ENCODE assay signal across 21 cellular contexts in genomic region chr18:30743033-30743432, GRCh38.
DNase-seq lines count a peak whose midpoint lies in the region; ATAC-seq, FAIRE-seq and TF ChIP-seq lines count a peak whose summit lies in the region.
"Had no signal": no experiment of that assay in that cellular context is flagged by ENCODE, and none has a peak within 500 bp of the region (broad histone marks: within the 10 kb centered on the region; RNA-seq: fewer than 3 reads in every experiment).

No MANE protein-coding gene starts in this region.

- H3K4me3 ChIP-seq in HEK293 (ENCODE audit: low read depth, low read length) (no peak overlapping the region), K562 (no peak overlapping the region)
- H3K4me3 ChIP-seq: BLaER1 treated with 17β-estradiol and CSF1 and Interleukin-3, amounts not matched to agents 10 nM and 100 nM had no signal

- FAIRE-seq in K562 (lab: Jason Lieb, UNC) = no peak
- FAIRE-seq: GM12891, GM19239 had no signal

- no peak overlapping the region for H3K4me2 ChIP-seq in K562 (ENCODE audit: insufficient read depth, low read length)
- H3K4me2 ChIP-seq: BLaER1 treated with 17β-estradiol and CSF1 and Interleukin-3, amounts not matched to agents 10 nM and 100 nM had no signal

- H3K79me2 ChIP-seq in K562 (ENCODE audit: control insufficient read depth, insufficient read depth, low read length) = no peaks in the 10 kb centered on the region

- H3K9me1 ChIP-seq in K562 (ENCODE audit: control insufficient read depth, insufficient read depth, low read length) = no peaks in the 10 kb centered on the region

- no peak for ATAC-seq in K562
- ATAC-seq: CD8-positive, alpha-beta T cell had no signal

- CTCF ChIA-PET in HEK293 (lab: Yijun Ruan, JAX) = no interaction called here
- CTCF ChIA-PET in K562 (lab: Yijun Ruan, JAX; ENCODE audit: low intra/inter-chr PET ratio) = no interaction called here

- BruUV-seq in K562 (replicated peaks; lab: Mats Ljungman, UMichigan) = no TSS peak

- H3K9ac ChIP-seq in K562 (ENCODE audit: insufficient read depth in 1 of 2, low read depth in 2 of 2, low read length in 2 of 2) = no peak overlapping the region
- H3K9ac ChIP-seq: BLaER1 treated with 17β-estradiol and CSF1 and Interleukin-3, amounts not matched to agents 10 nM and 100 nM had no signal

- no peaks in the 10 kb centered on the region for H3K9me3 ChIP-seq in HEK293 (ENCODE audit: control insufficient read depth, insufficient read depth, low read depth, low read length)
- H3K9me3 ChIP-seq in K562 (replicated peaks; ENCODE audit: control insufficient read depth, insufficient read depth, low read depth, low read length) = no peaks in the 10 kb centered on the region
- H3K9me3 ChIP-seq: BLaER1 treated with 17β-estradiol and CSF1 and Interleukin-3, amounts not matched to agents 10 nM and 100 nM; Caco-2 had no signal

- POLR2A ChIA-PET in HEK293 (lab: Yijun Ruan, JAX) = no interaction called here
- POLR2A ChIA-PET in K562 (lab: Yijun Ruan, JAX) = no interaction called here

- H3K36me3 ChIP-seq in HEK293 (ENCODE audit: control insufficient read depth in 2 of 2, insufficient read depth in 1 of 2, low read length in 2 of 2) (no peaks in the 10 kb centered on the region), K562 (ENCODE audit: control insufficient read depth, insufficient read depth, low read length) (no peaks in the 10 kb centered on the region)
- H3K36me3 ChIP-seq: BLaER1 treated with 17β-estradiol and CSF1 and Interleukin-3, amounts not matched to agents 10 nM and 100 nM had no signal

- intact Hi-C loops in K562 (cut with micrococcal nuclease) = loop anchor here (5.0 kb wide), 1 partner anchor 41 kb away; no protein-coding TSS in a partner anchor

- no peak overlapping the region for H2AFZ ChIP-seq in K562 (ENCODE audit: low read depth, low read length)

- no peak for TF ChIP-seq RAD21 in K562 (CRISPR knock-in tag; conservative IDR thresholded peaks at IDR 0.05 in 1 of 2, IDR thresholded peaks at IDR 0.05 in 1 of 2)

- no peak overlapping the region for H3K27ac Mint-ChIP-seq in progenitor cell of endocrine pancreas
- H3K27ac Mint-ChIP-seq: B cell; CD4-positive, alpha-beta T cell; CD8-positive, alpha-beta T cell had no signal

- H3K27ac ChIP-seq in HEK293 (ENCODE audit: extremely low read depth, low read depth, low read length) (no peak overlapping the region), K562 (ENCODE audit: extremely low read depth, low read depth, low read length) (no peak overlapping the region)
- H3K27ac ChIP-seq: BLaER1 treated with 17β-estradiol and CSF1 and Interleukin-3, amounts not matched to agents 10 nM and 100 nM; C4-2B had no signal

- TF ChIP-seq CTCF in HEK293 (tag by site-specific recombination; IDR thresholded peaks at IDR 0.05) = no peak
- no peak for TF ChIP-seq CTCF in K562 (IDR thresholded peaks at IDR 0.05 in 2 of 3, conservative IDR thresholded peaks at IDR 0.05 in 1 of 3; ENCODE audit: insufficient read depth in 2 of 3, low read depth in 1 of 3, low read length in 3 of 3)
- TF ChIP-seq CTCF in progenitor cell of endocrine pancreas (IDR thresholded peaks at IDR 0.05; ENCODE audit: unreplicated experiment) = no peak

- H3K27me3 ChIP-seq in K562 (ENCODE audit: control insufficient read depth in 2 of 2, insufficient read depth in 2 of 2, low read length in 2 of 2) = no peaks in the 10 kb centered on the region
- H3K27me3 ChIP-seq: BLaER1 treated with 17β-estradiol and CSF1 and Interleukin-3, amounts not matched to agents 10 nM and 100 nM had no signal

- H3K4me1 ChIP-seq in HEK293 (ENCODE audit: control insufficient read depth, insufficient read depth, low read length) = no peaks in the 10 kb centered on the region
- H3K4me1 ChIP-seq in K562 (replicated peaks in 1 of 2; ENCODE audit: control insufficient read depth in 2 of 2, insufficient read depth in 2 of 2, low read length in 2 of 2) = no peaks in the 10 kb centered on the region
- H3K4me1 ChIP-seq: Caco-2 had no signal

- H3K9me3 Mint-ChIP-seq in progenitor cell of endocrine pancreas (ENCODE audit: low read depth) = peaks cover 9% of the 10 kb centered on the region

- DNase-seq in K562 (ENCODE audit: extremely low read depth in 1 of 4, low spot score in 3 of 4) (no peak), amniotic stem cell (lab: John Stamatoyannopoulos, UW) (no peak), DMS153 treated with DMSO at 0.1 percent for 48 hours (lab: John Stamatoyannopoulos, UW; ENCODE audit: unreplicated experiment) (no peak), progenitor cell of endocrine pancreas (ENCODE audit: low spot score, unreplicated experiment) (no peak)
- DNase-seq: 8988T; ACHN; AML-193; Caco-2; Calu3; CD4-positive, alpha-beta T cell; CD8-positive, alpha-beta T cell; DMS 273 treated with DMSO at 0.1 percent for 48 hours; DMS153; DMS79 treated with DMSO at 0.1 percent for 48 hours; GF-D8 had no signal

- H4K20me1 ChIP-seq in K562 (replicated peaks; ENCODE audit: control insufficient read depth, insufficient read depth, low read length) = no peaks in the 10 kb centered on the region
- H4K20me1 ChIP-seq: BLaER1 treated with 17β-estradiol and CSF1 and Interleukin-3, amounts not matched to agents 10 nM and 100 nM had no signal

- peaks cover 3% of the 10 kb centered on the region for H3K4me1 Mint-ChIP-seq in progenitor cell of endocrine pancreas (ENCODE audit: low read depth)

- in situ Hi-C loops in K562 (cut with MboI) = loop anchor here (10.0 kb wide), 1 partner anchor 1298 kb away; no protein-coding TSS in a partner anchor

- no peaks in the 10 kb centered on the region for H3K36me3 Mint-ChIP-seq in progenitor cell of endocrine pancreas (ENCODE audit: insufficient read depth)
- H3K36me3 Mint-ChIP-seq: CD8-positive, alpha-beta T cell had no signal

- TF ChIP-seq EP300 in K562 (IDR thresholded peaks at IDR 0.05; ENCODE audit: low read length) = no peak

- no peak overlapping the region for H3K4me3 Mint-ChIP-seq in progenitor cell of endocrine pancreas (ENCODE audit: low read depth)
- H3K4me3 Mint-ChIP-seq: B cell; CD4-positive, alpha-beta T cell; CD8-positive, alpha-beta T cell had no signal

- no peak for TF ChIP-seq POLR2A in K562 (conservative IDR thresholded peaks at IDR 0.05)

- no peaks in the 10 kb centered on the region for H3K27me3 Mint-ChIP-seq in progenitor cell of endocrine pancreas
- H3K27me3 Mint-ChIP-seq: B cell; CD4-positive, alpha-beta T cell had no signal

TF ChIP-seq in HEK293, 187 proteins besides CTCF, POLR2A, EP300 and RAD21 (continues in another document):
- TF ChIP-seq ZBTB20 (tag by site-specific recombination; IDR thresholded peaks at IDR 0.05) (no peak), ZNF785 (tag by site-specific recombination; IDR thresholded peaks at IDR 0.05) (no peak), ZNF513 (tag by site-specific recombination; IDR thresholded peaks at IDR 0.05) (no peak), ZNF548 (tag by site-specific recombination; IDR thresholded peaks at IDR 0.05) (no peak), ZSCAN16 (tag by site-specific recombination; IDR thresholded peaks at IDR 0.05) (no peak), ZNF623 (tag by site-specific recombination; IDR thresholded peaks at IDR 0.05) (no peak), SETDB1 (IDR thresholded peaks at IDR 0.05; ENCODE audit: insufficient read length, low read length) (peak; percentile 54)

TF ChIP-seq in K562, 482 proteins besides CTCF, POLR2A, EP300 and RAD21 (continues in another document):
- peak; percentile 80 for TF ChIP-seq ZNF766 (CRISPR knock-in tag; conservative IDR thresholded peaks at IDR 0.05)

Comparison
In these comparisons a context has a peak if more than half of its experiments do, and no peak if none do; other contexts are left out.
1. Of the 44 proteins assayed by ChIP-seq in both K562 and HEK293: peak only in K562: none; only in HEK293: SETDB1; in both: none; in neither: 43.